ENCODE assay signal across 9 cellular contexts in genomic region chr1:119885903-119886783, GRCh38.
DNase-seq lines count a peak whose midpoint lies in the region; ATAC-seq and TF ChIP-seq lines count a peak whose summit lies in the region.
"Had no signal": no experiment of that assay in that cellular context is flagged by ENCODE, and none has a peak within 500 bp of the region (broad histone marks: within the 10 kb centered on the region; RNA-seq: fewer than 3 reads in every experiment).

No MANE protein-coding gene starts in this region.

- TF ChIP-seq CTCF in LNCAP (IDR thresholded peaks at IDR 0.05) = peak; percentile 84

- peaks cover 3 to 8% of the 10 kb centered on the region in 2 donors for H3K36me3 Mint-ChIP-seq in stimulated activated naive B cell treated with anti-CD40 and anti-IgM and Interleukin-4, amounts not matched to agents 10 μg/mL and 1 μg/mL and 100 μg/mL, for 72 hours

- H3K4me1 Mint-ChIP-seq in stimulated activated naive B cell treated with anti-CD40 and anti-IgM and Interleukin-4, amounts not matched to agents 10 μg/mL and 1 μg/mL and 100 μg/mL, for 72 hours = no peaks in the 10 kb centered on the region

- no peak overlapping the region for H3K27ac Mint-ChIP-seq in stimulated activated naive B cell treated with anti-CD40 and anti-IgM and Interleukin-4, amounts not matched to agents 10 μg/mL and 1 μg/mL and 100 μg/mL, for 72 hours
- H3K27ac Mint-ChIP-seq: dendritic cell treated with granulocyte-macrophage colony-stimulating factor and Interleukin-4, amounts not matched to agents 40 ng/mL and 50 ng/mL, for 4 days had no signal

- H3K4me3 Mint-ChIP-seq in stimulated activated naive B cell treated with anti-CD40 and anti-IgM and Interleukin-4, amounts not matched to agents 10 μg/mL and 1 μg/mL and 100 μg/mL, for 72 hours = no peak overlapping the region
- H3K4me3 Mint-ChIP-seq: dendritic cell treated with granulocyte-macrophage colony-stimulating factor and Interleukin-4, amounts not matched to agents 40 ng/mL and 50 ng/mL, for 4 days had no signal

- H3K9me3 Mint-ChIP-seq in stimulated activated naive B cell treated with anti-CD40 and anti-IgM and Interleukin-4, amounts not matched to agents 10 μg/mL and 1 μg/mL and 100 μg/mL, for 72 hours = peaks cover 12 to 13% of the 10 kb centered on the region in 2 donors

- peak; percentile 60 to 69 for ATAC-seq in stimulated activated naive B cell treated with anti-CD40 and anti-IgM and Interleukin-4, amounts not matched to agents 10 μg/mL and 1 μg/mL and 100 μg/mL, for 72 hours (replicated peaks)

- peaks cover 15 to 41% of the 10 kb centered on the region in 2 donors for H3K27me3 Mint-ChIP-seq in stimulated activated naive B cell treated with anti-CD40 and anti-IgM and Interleukin-4, amounts not matched to agents 10 μg/mL and 1 μg/mL and 100 μg/mL, for 72 hours
- H3K27me3 Mint-ChIP-seq: dendritic cell treated with granulocyte-macrophage colony-stimulating factor and Interleukin-4, amounts not matched to agents 40 ng/mL and 50 ng/mL, for 4 days had no signal

- DNase-seq in NCI-H146 (lab: John Stamatoyannopoulos, UW) (peak; percentile 11), NCI-H146 treated with DMSO at 0.1 percent for 48 hours (lab: John Stamatoyannopoulos, UW; ENCODE audit: unreplicated experiment) (no peak), cerebellar cortex (ENCODE audit: low spot score) (peak; percentile 16), medulla oblongata (ENCODE audit: extremely low spot score) (peak; percentile 41), epidermal melanocyte (ENCODE audit: insufficient read length, low spot score) (no peak)
- DNase-seq in activated CD4-positive, CD25-positive, alpha-beta regulatory T cell (lab: John Stamatoyannopoulos, UW) = peak in 3 of 4 experiments; percentile 6 to 29 (median 22)
- DNase-seq in stimulated activated naive B cell treated with anti-CD40 and anti-IgM and Interleukin-4, amounts not matched to agents 10 μg/mL and 1 μg/mL and 100 μg/mL, for 72 hours = peak; percentile 17

Comparison
In these comparisons a context has a peak if more than half of its experiments do, and no peak if none do; other contexts are left out.
1. DNase-seq: peak in NCI-H146 (single experiment), activated CD4-positive, CD25-positive, alpha-beta regulatory T cell (3 of 4), cerebellar cortex (single experiment), medulla oblongata (single experiment) and stimulated activated naive B cell treated with anti-CD40 and anti-IgM and Interleukin-4, amounts not matched to agents 10 μg/mL and 1 μg/mL and 100 μg/mL, for 72 hours (single experiment); none in NCI-H146 treated with DMSO at 0.1 percent for 48 hours (single experiment) and epidermal melanocyte (single experiment).